ENCODE assay signal across 1 cellular context in genomic region chr1:93702102-93702827, GRCh38.
TF ChIP-seq lines count a peak whose summit lies in the region.

No MANE protein-coding gene starts in this region.

TF ChIP-seq in IMR-90, 13 proteins besides CTCF, POLR2A, EP300 and RAD21:
- TF ChIP-seq MAZ (IDR thresholded peaks at IDR 0.05; ENCODE audit: borderline replicate concordance, low read depth, low read length) (no peak), CHD1 (IDR thresholded peaks at IDR 0.05; ENCODE audit: low read depth, low read length) (no peak), ELK1 (IDR thresholded peaks at IDR 0.05; ENCODE audit: borderline replicate concordance, low read depth, low read length) (no peak), MXI1 (IDR thresholded peaks at IDR 0.05; ENCODE audit: borderline replicate concordance, low read depth, low read length) (no peak), BHLHE40 (IDR thresholded peaks at IDR 0.05; ENCODE audit: low read depth, low read length) (no peak), SMC3 (IDR thresholded peaks at IDR 0.05; ENCODE audit: low read depth, low read length) (no peak)
